8 cellular contexts compared by ENCODE assay signal in genomic region chr1:183915634-183916510, GRCh38.
DNase-seq lines count a peak whose midpoint lies in the region; ATAC-seq and TF ChIP-seq lines count a peak whose summit lies in the region.

No MANE protein-coding gene starts in this region.

- H3K9me3 ChIP-seq in Loucy (ENCODE audit: insufficient read depth, low read depth, low read length) (no peaks in the 10 kb centered on the region), neural progenitor cell (ENCODE audit: low read depth) (no peaks in the 10 kb centered on the region)

- H2AFZ ChIP-seq in Loucy (ENCODE audit: low read length) (peak overlapping the region; percentile 80), neural progenitor cell (replicated peaks) (peak overlapping the region; percentile 43)

- POLR2A ChIA-PET in RWPE1 (lab: Yijun Ruan, JAX; ENCODE audit: low non-redundant PET): no interaction called here

- H3K9ac ChIP-seq in Loucy (ENCODE audit: low read depth, low read length, poor library complexity, severe bottlenecking) (peak overlapping the region; percentile 40), neural progenitor cell (no peak overlapping the region)

- H3K4me1 Mint-ChIP-seq in neural progenitor cell: peaks cover 20% of the 10 kb centered on the region
- H3K4me1 Mint-ChIP-seq in stimulated activated naive CD8-positive, alpha-beta T cell treated with anti-CD3 and anti-CD28 coated beads, Interleukin-15, Interleukin-2, amounts not matched to agents 100 ng/mL and 50 ng/mL, for 24 hours (ENCODE audit: low read depth): peaks cover 31% of the 10 kb centered on the region

- no peaks in the 10 kb centered on the region for H3K9me2 ChIP-seq in Loucy (replicated peaks; ENCODE audit: low read depth, low read length)

- H3K4me2 ChIP-seq in Loucy (ENCODE audit: low read depth, low read length, poor library complexity, severe bottlenecking) (peak overlapping the region; percentile 71), neural progenitor cell (no peak overlapping the region)

- H3F3A ChIP-seq in Loucy (ENCODE audit: low read depth): no peaks in the 10 kb centered on the region
- H3F3A ChIP-seq in neural progenitor cell (ENCODE audit: low read depth): no peaks in the 10 kb centered on the region

- H4K20me1 ChIP-seq in Loucy (ENCODE audit: insufficient read depth, low read length, poor library complexity, severe bottlenecking) (no peaks in the 10 kb centered on the region), neural progenitor cell (ENCODE audit: low read depth) (no peaks in the 10 kb centered on the region)

- DNase-seq in CMK (ENCODE audit: low read depth): peak; percentile 55
- peak; percentile 94 for DNase-seq in RWPE1 (ENCODE audit: low spot score)
- peak; percentile 30 to 49 for DNase-seq in activated T-helper 1 cell treated with anti-CD3 and anti-CD28 coated beads, Interleukin-2, amount 50 U/mL, for 16 hours (ENCODE audit: low read depth in 1 of 2, low spot score in 1 of 2)
- DNase-seq in fibroblast of peridontal ligament (ENCODE audit: extremely low read depth): peak; percentile 99
- peak; percentile 90 for DNase-seq in neural progenitor cell (ENCODE audit: low spot score)

- H3K27me3 ChIP-seq in Loucy (ENCODE audit: insufficient read depth, low read length, poor library complexity, severe bottlenecking): no peaks in the 10 kb centered on the region
- no peaks in the 10 kb centered on the region for H3K27me3 ChIP-seq in neural progenitor cell

- TF ChIP-seq CTCF in Loucy (conservative IDR thresholded peaks at IDR 0.05; ENCODE audit: low read length) (peak; percentile 96), RWPE1 (conservative IDR thresholded peaks at IDR 0.05; ENCODE audit: low read depth) (peak; percentile 81), neural progenitor cell (IDR thresholded peaks at IDR 0.05) (peak; percentile 95)

- H3K4me3 ChIP-seq in Loucy (ENCODE audit: low read length, poor library complexity, severe bottlenecking) (peak overlapping the region; percentile 49), neural progenitor cell (no peak overlapping the region)

- H3K36me3 ChIP-seq in Loucy (ENCODE audit: insufficient read depth, low read length): no peaks in the 10 kb centered on the region
- no peaks in the 10 kb centered on the region for H3K36me3 ChIP-seq in neural progenitor cell

- H3K27ac ChIP-seq in RWPE1 (no peak overlapping the region), neural progenitor cell (no peak overlapping the region)

- no peaks in the 10 kb centered on the region for H3K79me2 ChIP-seq in Loucy (ENCODE audit: insufficient read depth, low read length)
- no peaks in the 10 kb centered on the region for H3K79me2 ChIP-seq in neural progenitor cell (ENCODE audit: low read depth)

- peaks cover 43% of the 10 kb centered on the region for H3K36me3 Mint-ChIP-seq in neural progenitor cell
- no peaks in the 10 kb centered on the region for H3K36me3 Mint-ChIP-seq in stimulated activated naive CD8-positive, alpha-beta T cell treated with anti-CD3 and anti-CD28 coated beads, Interleukin-15, Interleukin-2, amounts not matched to agents 100 ng/mL and 50 ng/mL, for 24 hours (ENCODE audit: low read depth)

- H3K27ac Mint-ChIP-seq in neural progenitor cell: peak overlapping the region; percentile 74
- peak overlapping the region; percentile 36 for H3K27ac Mint-ChIP-seq in stimulated activated naive CD8-positive, alpha-beta T cell treated with anti-CD3 and anti-CD28 coated beads, Interleukin-15, Interleukin-2, amounts not matched to agents 100 ng/mL and 50 ng/mL, for 24 hours

- CTCF ChIA-PET in RWPE1 (lab: Yijun Ruan, JAX): interaction anchor here (0.6 to 4.5 kb wide), 19 partner anchors 8 to 337 kb away, joined by 3 to 48 read pairs (median 3); no protein-coding TSS in a partner anchor

- H3K27me3 Mint-ChIP-seq in neural progenitor cell (ENCODE audit: insufficient read depth, low read depth): peaks cover 2% of the 10 kb centered on the region
- H3K27me3 Mint-ChIP-seq in stimulated activated naive CD8-positive, alpha-beta T cell treated with anti-CD3 and anti-CD28 coated beads, Interleukin-15, Interleukin-2, amounts not matched to agents 100 ng/mL and 50 ng/mL, for 24 hours: no peaks in the 10 kb centered on the region

- peaks cover 47% of the 10 kb centered on the region for H3K4me1 ChIP-seq in Loucy (ENCODE audit: insufficient read depth, low read length, poor library complexity, severe bottlenecking)
- peaks cover 12% of the 10 kb centered on the region for H3K4me1 ChIP-seq in neural progenitor cell

- H3K9me3 Mint-ChIP-seq in neural progenitor cell: no peaks in the 10 kb centered on the region
- no peaks in the 10 kb centered on the region for H3K9me3 Mint-ChIP-seq in stimulated activated naive CD8-positive, alpha-beta T cell treated with anti-CD3 and anti-CD28 coated beads, Interleukin-15, Interleukin-2, amounts not matched to agents 100 ng/mL and 50 ng/mL, for 24 hours

- peak; percentile 53 for ATAC-seq in GM21515 (IDR thresholded peaks at IDR 0.05; ENCODE audit: unreplicated experiment)

- no peak overlapping the region for H3K4me3 Mint-ChIP-seq in neural progenitor cell
- H3K4me3 Mint-ChIP-seq in stimulated activated naive CD8-positive, alpha-beta T cell treated with anti-CD3 and anti-CD28 coated beads, Interleukin-15, Interleukin-2, amounts not matched to agents 100 ng/mL and 50 ng/mL, for 24 hours: no peak overlapping the region

Comparison
In these comparisons a context has a peak if more than half of its experiments do, and no peak if none do; other contexts are left out.
1. DNase-seq: peak in every context shown above with its lines; median percentile 99 in fibroblast of peridontal ligament; 94 in RWPE1; 90 in neural progenitor cell; 55 in CMK; 40 in activated T-helper 1 cell treated with anti-CD3 and anti-CD28 coated beads, Interleukin-2, amount 50 U/mL, for 16 hours.